Comparison of ENCODE assay signal across 8 cellular contexts in the genomic region with DNA sequence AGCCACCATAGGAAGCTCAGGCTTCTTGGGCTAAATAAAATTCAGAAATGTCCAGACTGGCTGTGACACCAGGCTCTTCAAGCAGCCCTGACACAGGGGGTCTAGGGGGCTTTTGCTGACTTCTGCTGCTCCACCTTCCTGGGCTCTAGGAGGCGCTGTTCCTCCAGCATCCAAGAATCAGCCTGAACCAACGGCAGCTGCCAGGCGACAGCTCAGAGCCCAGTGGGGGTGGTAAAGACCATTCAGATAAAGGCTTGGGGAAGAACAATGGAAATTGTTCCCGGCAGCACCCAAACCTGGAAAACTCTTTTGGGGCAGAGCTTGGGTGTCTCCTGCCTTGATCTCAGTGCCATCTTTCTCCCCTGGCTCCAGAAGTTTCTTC. TPM values are rescaled to one million over a fixed set of nuclear protein-coding genes. Genes with fewer than 3 reads are reported as not detected.
DNase-seq lines count a peak whose midpoint lies in the region; ATAC-seq and TF ChIP-seq lines count a peak whose summit lies in the region.

No MANE protein-coding gene starts in this region.

- peaks cover 32% of the 10 kb centered on the region for H3K4me1 Mint-ChIP-seq in activated T-helper 2 cell treated with anti-CD3 and anti-CD28 coated beads, Interferon-gamma antibody, Interleukin-2, Interleukin-4, amounts not matched to agents 10 μg/mL and 5 μg/mL and 100 μg/mL, durations not matched to agents 14 hours and 24 hours and 36 hours (ENCODE audit: low read depth)

- H3K27me3 ChIP-seq in NT2/D1 (ENCODE audit: insufficient read depth, insufficient read length) (no peaks in the 10 kb centered on the region), stomach (peaks cover 0 to 21% (median 0%) of the 10 kb centered on the region in 3 donors), thyroid gland (no peaks in the 10 kb centered on the region)

- H3K27ac Mint-ChIP-seq in activated T-helper 2 cell treated with anti-CD3 and anti-CD28 coated beads, Interferon-gamma antibody, Interleukin-2, Interleukin-4, amounts not matched to agents 10 μg/mL and 5 μg/mL and 100 μg/mL, durations not matched to agents 14 hours and 24 hours and 36 hours = peak overlapping the region; percentile 42

- H3K9me3 Mint-ChIP-seq in activated T-helper 2 cell treated with anti-CD3 and anti-CD28 coated beads, Interferon-gamma antibody, Interleukin-2, Interleukin-4, amounts not matched to agents 10 μg/mL and 5 μg/mL and 100 μg/mL, durations not matched to agents 14 hours and 24 hours and 36 hours = no peaks in the 10 kb centered on the region

- TF ChIP-seq CTCF in GM12873 (IDR thresholded peaks at IDR 0.05; ENCODE audit: insufficient read depth, low read depth, low read length, missing control alignments) (peak; percentile 92), stomach (IDR thresholded peaks at IDR 0.05) (peak in 2 of 7 experiments; percentile 19 to 39), thyroid gland (IDR thresholded peaks at IDR 0.05) (peak in 1 of 6 experiments; percentile 34)

- H3K27ac ChIP-seq in stomach = no peak overlapping the region
- H3K27ac ChIP-seq in thyroid gland = no peak overlapping the region

- peak; percentile 63 to 64 for ATAC-seq in left cardiac atrium
- ATAC-seq in HG03196 (IDR thresholded peaks at IDR 0.05; ENCODE audit: unreplicated experiment) = no peak

- peaks cover 7% of the 10 kb centered on the region for H3K4me1 ChIP-seq in NT2/D1 (ENCODE audit: insufficient read depth, insufficient read length)
- peaks cover 0 to 13% (median 6%) of the 10 kb centered on the region in 4 donors for H3K4me1 ChIP-seq in stomach
- no peaks in the 10 kb centered on the region for H3K4me1 ChIP-seq in thyroid gland

- H3K27me3 Mint-ChIP-seq in activated T-helper 2 cell treated with anti-CD3 and anti-CD28 coated beads, Interferon-gamma antibody, Interleukin-2, Interleukin-4, amounts not matched to agents 10 μg/mL and 5 μg/mL and 100 μg/mL, durations not matched to agents 14 hours and 24 hours and 36 hours (ENCODE audit: low read depth) = peaks cover 7% of the 10 kb centered on the region

- no peak overlapping the region for H3K9ac ChIP-seq in NT2/D1 (ENCODE audit: insufficient read length, low read depth)

- no peaks in the 10 kb centered on the region for H3K36me3 Mint-ChIP-seq in activated T-helper 2 cell treated with anti-CD3 and anti-CD28 coated beads, Interferon-gamma antibody, Interleukin-2, Interleukin-4, amounts not matched to agents 10 μg/mL and 5 μg/mL and 100 μg/mL, durations not matched to agents 14 hours and 24 hours and 36 hours (ENCODE audit: low read depth)

- H3K4me3 ChIP-seq in NT2/D1 (ENCODE audit: insufficient read length, low read depth) (no peak overlapping the region), stomach (no peak overlapping the region), thyroid gland (replicated peaks in 1 of 3) (no peak overlapping the region)

- intact Hi-C loops in activated T-helper 2 cell treated with anti-CD3 and anti-CD28 coated beads, Interferon-gamma antibody, Interleukin-2, Interleukin-4, amounts not matched to agents 10 μg/mL and 5 μg/mL and 100 μg/mL, durations not matched to agents 14 hours and 24 hours and 36 hours (cut with micrococcal nuclease) = loop anchor here (1.0 to 2.0 kb wide), 2 partner anchors 29 to 49 kb away; no protein-coding TSS in a partner anchor
- intact Hi-C loops in left cardiac atrium (cut with DNase I) (no loop called here), stomach (cut with DNase I; ENCODE audit: low total_unique reads) (no loop called here), thyroid gland (cut with DNase I) (no loop called here)

- 13 to 25% (median 17%) methylated on average over 4 of the region's 4 CpGs for WGBS in stomach, 5 donors
- 22 to 33% methylated on average over 4 of the region's 4 CpGs for WGBS in thyroid gland, 2 donors

- TF ChIP-seq EP300 in stomach (IDR thresholded peaks at IDR 0.05) = no peak

- H3K9me3 ChIP-seq in NT2/D1 (ENCODE audit: insufficient read depth, low read length) = no peaks in the 10 kb centered on the region
- H3K9me3 ChIP-seq in stomach = no peaks in the 10 kb centered on the region
- no peaks in the 10 kb centered on the region for H3K9me3 ChIP-seq in thyroid gland

- DNase-seq in NT2/D1 (ENCODE audit: low read depth, low spot score) = peak; percentile 86
- no peak for DNase-seq in activated T-helper 2 cell treated with anti-CD3 and anti-CD28 coated beads, Interferon-gamma antibody, Interleukin-2, Interleukin-4, amounts not matched to agents 10 μg/mL and 5 μg/mL and 100 μg/mL, durations not matched to agents 14 hours and 24 hours and 36 hours (ENCODE audit: low spot score)
- DNase-seq in left cardiac atrium = peak; percentile 65
- peak; percentile 70 for DNase-seq in stimulated activated CD4-positive, alpha-beta T cell treated with anti-CD3 and anti-CD28 coated beads, Interleukin-1b, Interleukin-23, amount 100 ng/mL, for 48 hours
- no peak for DNase-seq in stomach
- no peak for DNase-seq in thyroid gland

- H3K36me3 ChIP-seq in NT2/D1 (ENCODE audit: insufficient read depth, insufficient read length, low read length) (no peaks in the 10 kb centered on the region), stomach (no peaks in the 10 kb centered on the region), thyroid gland (no peaks in the 10 kb centered on the region)

- TF ChIP-seq POLR2A in stomach (IDR thresholded peaks at IDR 0.05) (no peak), thyroid gland (IDR thresholded peaks at IDR 0.05) (no peak)

- no peak overlapping the region for H3K4me3 Mint-ChIP-seq in activated T-helper 2 cell treated with anti-CD3 and anti-CD28 coated beads, Interferon-gamma antibody, Interleukin-2, Interleukin-4, amounts not matched to agents 10 μg/mL and 5 μg/mL and 100 μg/mL, durations not matched to agents 14 hours and 24 hours and 36 hours (ENCODE audit: low read depth)

RNA-seq across cellular contexts. Expression of a gene that starts 21.6 kb away (rescaled TPM):
- total RNA-seq in activated T-helper 2 cell treated with anti-CD3 and anti-CD28 coated beads, Interferon-gamma antibody, Interleukin-2, Interleukin-4, amounts not matched to agents 10 μg/mL and 5 μg/mL and 100 μg/mL, durations not matched to agents 14 hours and 24 hours and 36 hours = 167 and 169 TPM in 2 replicates
- total RNA-seq in left cardiac atrium (10 to 100 TPM in 1 of 2 donors, 1 to 10 TPM in 1; 6.1 to 14.1 TPM), stomach (10 to 100 TPM in 3 of 5 donors, 1 to 10 TPM in 1, under 1 TPM in 1; 0.29 to 75.4 (median 10.1) TPM), thyroid gland (1 to 10 TPM; 1.4 to 6.9 (median 3.7) TPM)
- 1 to 10 TPM; 3.1 to 6.6 (median 4.2) TPM for polyA plus RNA-seq in stomach

RNA-seq across cellular contexts. Expression of a gene that starts 41.8 kb away (rescaled TPM):
- total RNA-seq in activated T-helper 2 cell treated with anti-CD3 and anti-CD28 coated beads, Interferon-gamma antibody, Interleukin-2, Interleukin-4, amounts not matched to agents 10 μg/mL and 5 μg/mL and 100 μg/mL, durations not matched to agents 14 hours and 24 hours and 36 hours = 35.7 and 36.1 TPM in 2 replicates
- total RNA-seq in left cardiac atrium = 10 to 100 TPM; 20.9 to 26.7 TPM
- total RNA-seq in stomach = 10 to 100 TPM; 14.0 to 67.2 (median 42.9) TPM
- 10 to 100 TPM; 17.7 to 22.7 (median 22.3) TPM for polyA plus RNA-seq in stomach
- 10 to 100 TPM; 44.8 to 64.8 (median 53.4) TPM for total RNA-seq in thyroid gland

Comparison
In these comparisons a context has a peak if more than half of its experiments do, and no peak if none do; other contexts are left out.
1. DNase-seq: peak in NT2/D1 (single experiment), left cardiac atrium (single experiment) and stimulated activated CD4-positive, alpha-beta T cell treated with anti-CD3 and anti-CD28 coated beads, Interleukin-1b, Interleukin-23, amount 100 ng/mL, for 48 hours (single experiment); none in activated T-helper 2 cell treated with anti-CD3 and anti-CD28 coated beads, Interferon-gamma antibody, Interleukin-2, Interleukin-4, amounts not matched to agents 10 μg/mL and 5 μg/mL and 100 μg/mL, durations not matched to agents 14 hours and 24 hours and 36 hours (single experiment), stomach (single experiment) and thyroid gland (0 of 2).